Comparison of ENCODE assay signal across 1 cellular context in the genomic region with DNA sequence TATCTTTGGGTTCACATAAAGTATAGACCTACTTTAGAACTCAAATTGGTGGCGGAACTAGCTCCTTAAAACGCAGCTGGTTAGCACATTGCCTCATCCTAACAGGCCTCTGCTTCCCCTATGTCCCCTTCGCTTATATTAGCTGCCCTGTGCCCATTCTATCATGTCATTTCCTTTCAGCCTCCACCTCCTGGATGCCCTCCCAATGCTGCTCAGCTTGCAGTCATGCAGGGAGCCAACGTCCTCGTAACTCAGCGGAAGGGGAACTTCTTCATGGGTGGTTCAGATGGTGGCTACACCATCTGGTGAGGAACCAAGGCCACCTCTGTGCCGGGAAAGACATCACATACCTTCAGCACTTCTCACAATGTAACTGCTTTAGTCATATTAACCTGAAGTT.
TF ChIP-seq lines count a peak whose summit lies in the region.

No MANE protein-coding gene starts in this region.

TF ChIP-seq in WTC11, 78 proteins besides CTCF, POLR2A, EP300 and RAD21 (continued from another document):
- TF ChIP-seq E2F4 (CRISPR knock-in tag; IDR thresholded peaks at IDR 0.05; ENCODE audit: borderline replicate concordance, low read depth) (no peak), AFF4 (CRISPR knock-in tag; IDR thresholded peaks at IDR 0.05; ENCODE audit: borderline replicate concordance) (no peak), ZBTB21 (CRISPR knock-in tag; IDR thresholded peaks at IDR 0.05; ENCODE audit: borderline replicate concordance) (no peak), FOXK1 (CRISPR knock-in tag; IDR thresholded peaks at IDR 0.05) (no peak), ZNF219 (CRISPR knock-in tag; IDR thresholded peaks at IDR 0.05; ENCODE audit: borderline replicate concordance) (no peak), PRRX2 (CRISPR knock-in tag; IDR thresholded peaks at IDR 0.05) (no peak)
- TF ChIP-seq, protein P1, sequence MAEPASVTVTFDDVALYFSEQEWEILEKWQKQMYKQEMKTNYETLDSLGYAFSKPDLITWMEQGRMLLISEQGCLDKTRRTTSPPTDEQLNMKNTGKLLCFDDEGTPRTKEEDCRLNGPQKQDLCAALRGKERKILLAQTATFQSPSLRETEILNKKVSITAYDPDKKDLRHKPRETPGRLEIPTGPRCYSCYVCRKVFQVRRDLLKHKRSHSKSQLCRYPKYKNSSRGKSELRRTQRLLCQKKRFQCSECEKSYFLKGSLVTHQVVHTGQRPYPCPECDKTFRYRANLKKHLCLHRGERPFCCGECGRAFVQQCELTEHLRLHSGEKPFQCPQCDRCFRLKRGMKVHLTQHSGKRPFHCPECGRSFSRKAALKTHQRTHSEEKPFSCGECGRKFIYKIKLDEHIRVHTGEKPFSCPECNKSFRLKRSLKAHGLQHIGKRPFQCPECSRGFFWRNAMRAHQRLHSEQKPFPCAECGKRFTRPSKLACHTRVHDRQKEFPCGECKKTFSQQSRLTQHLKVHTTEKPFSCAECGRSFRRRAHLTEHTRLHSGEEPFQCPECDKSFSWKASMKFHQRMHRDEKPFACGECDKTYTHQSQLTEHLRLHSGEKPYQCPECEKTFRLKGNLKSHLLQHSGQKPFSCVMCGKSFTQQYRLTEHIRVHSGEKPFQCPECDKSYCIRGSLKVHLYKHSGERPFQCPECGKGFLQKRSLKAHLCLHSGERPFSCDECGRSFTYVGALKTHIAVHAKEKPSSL (CRISPR knock-in tag; conservative IDR thresholded peaks at IDR 0.05), result no peak
